In the genomic region with DNA sequence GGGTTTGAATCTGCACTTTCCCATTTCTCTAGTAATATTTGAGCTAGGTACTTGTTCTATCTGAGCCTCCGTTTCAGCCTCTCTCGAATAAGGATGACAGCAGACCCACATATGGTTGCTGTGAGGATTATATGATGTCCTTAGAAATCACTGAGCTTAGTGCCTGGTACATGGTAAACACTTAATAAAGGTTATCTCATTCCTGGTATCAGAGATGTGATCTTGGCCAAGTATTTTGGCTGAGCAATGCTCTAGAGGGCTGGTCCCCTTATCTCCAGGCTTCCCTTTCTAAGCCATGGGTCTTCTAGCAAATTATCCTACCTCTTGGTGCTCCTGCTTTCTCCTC, we compare ENCODE assay signal across 8 cellular contexts. TPM values are rescaled to one million over a fixed set of nuclear protein-coding genes. Genes with fewer than 3 reads are reported as not detected.
A peak's percentile ranks its signal among the peaks of the same experiment; 100 is the strongest.
DNase-seq lines count a peak whose midpoint lies in the region; ATAC-seq and TF ChIP-seq lines count a peak whose summit lies in the region.

No MANE protein-coding gene starts in this region.

- DNase-seq in heart right ventricle (no peak), left cardiac atrium (no peak), astrocyte of the cerebellum (ENCODE audit: low read depth) (no peak), memory B cell (ENCODE audit: low spot score in 2 of 2) (no peak), vagina (ENCODE audit: extremely low spot score in 2 of 2) (no peak), GM19240 (ENCODE audit: insufficient read length, low spot score) (no peak), RPMI8226 (no peak)
- DNase-seq in activated effector memory CD4-positive, alpha-beta T cell treated with anti-CD3 and anti-CD28 coated beads, Interleukin-2, amount 50 U/mL, for 16 hours, result no peak

- H3K9me3 ChIP-seq in heart right ventricle, result no peaks in the 10 kb centered on the region
- H3K9me3 ChIP-seq in vagina, result no peaks in the 10 kb centered on the region

- no peaks in the 10 kb centered on the region for H3K27me3 Mint-ChIP-seq in memory B cell

- intact Hi-C loops in heart right ventricle (cut with DNase I), result loop anchor here in 8 of 10 donors (2.0 to 10.0 kb wide), 3 partner anchors 173 to 535 kb away; a partner anchor contains a TSS
- intact Hi-C loops in left cardiac atrium (cut with DNase I), result loop anchor here in 1 of 2 donors (5.0 kb wide), 1 partner anchor 173 kb away; no protein-coding TSS in a partner anchor
- intact Hi-C loops in vagina (cut with DNase I), result loop anchor here (2.0 to 10.0 kb wide), 2 partner anchors 31 to 85 kb away; a partner anchor contains a TSS

- no peak for TF ChIP-seq POLR2A in vagina (IDR thresholded peaks at IDR 0.05)

- peak overlapping the region in 9 of 10 donors; percentile 84 to 94 (median 90) for H3K27ac ChIP-seq in heart right ventricle
- H3K27ac ChIP-seq in vagina, result peak overlapping the region; percentile 94

- H3K36me3 Mint-ChIP-seq in memory B cell, result peaks cover 3% of the 10 kb centered on the region

- H3K27me3 ChIP-seq in heart right ventricle (no peaks in the 10 kb centered on the region), vagina (no peaks in the 10 kb centered on the region)

- H3K4me1 Mint-ChIP-seq in memory B cell, result peaks cover 16% of the 10 kb centered on the region

- in situ Hi-C loops in astrocyte of the cerebellum (cut with HindIII; ENCODE audit: low sequenced_read_pairs), result no loop called here

- H3K27ac Mint-ChIP-seq in memory B cell, result peak overlapping the region; percentile 95

- H3K36me3 ChIP-seq in heart right ventricle (peaks cover 0 to 4% (median 0%) of the 10 kb centered on the region in 9 donors), vagina (no peaks in the 10 kb centered on the region)

- H3K4me3 ChIP-seq in heart right ventricle, result peak overlapping the region; percentile 69 to 99 (median 96)
- H3K4me3 ChIP-seq in astrocyte of the cerebellum (ENCODE audit: low read depth, low read length), result peak overlapping the region; percentile 79
- peak overlapping the region; percentile 98 for H3K4me3 ChIP-seq in vagina

- peak in 2 of 8 donors; percentile 1 for ATAC-seq in heart right ventricle
- ATAC-seq in left cardiac atrium, result no peak
- peak; percentile 3 for ATAC-seq in memory B cell (ENCODE audit: low read depth)

- no peaks in the 10 kb centered on the region for H3K9me3 Mint-ChIP-seq in memory B cell

- peak overlapping the region; percentile 100 for H3K4me3 Mint-ChIP-seq in memory B cell

- H3K4me1 ChIP-seq in heart right ventricle (peaks cover 4 to 36% (median 27%) of the 10 kb centered on the region in 9 donors), vagina (peaks cover 24% of the 10 kb centered on the region)

- WGBS in heart right ventricle, 2 donors, result 7 to 9% methylated on average over 2 of the region's 2 CpGs

- TF ChIP-seq CTCF in heart right ventricle (IDR thresholded peaks at IDR 0.05) (no peak), astrocyte of the cerebellum (IDR thresholded peaks at IDR 0.05; ENCODE audit: low read depth, low read length, missing control alignments) (no peak), vagina (IDR thresholded peaks at IDR 0.05) (no peak)

RNA-seq across cellular contexts. Expression of a gene that starts 0.4 kb away (rescaled TPM):
- total RNA-seq in heart right ventricle (100 to 1,000 TPM in 4 of 10 donors, 10 to 100 TPM in 6; 80.6 to 113 (median 92.0) TPM), left cardiac atrium (10 to 100 TPM; 65.4 to 79.2 TPM), vagina (38.8 TPM)
- 10 to 100 TPM; 38.5 to 42.0 TPM for polyA plus RNA-seq in heart right ventricle
